1 cellular context compared by ENCODE assay signal in the genomic region with DNA sequence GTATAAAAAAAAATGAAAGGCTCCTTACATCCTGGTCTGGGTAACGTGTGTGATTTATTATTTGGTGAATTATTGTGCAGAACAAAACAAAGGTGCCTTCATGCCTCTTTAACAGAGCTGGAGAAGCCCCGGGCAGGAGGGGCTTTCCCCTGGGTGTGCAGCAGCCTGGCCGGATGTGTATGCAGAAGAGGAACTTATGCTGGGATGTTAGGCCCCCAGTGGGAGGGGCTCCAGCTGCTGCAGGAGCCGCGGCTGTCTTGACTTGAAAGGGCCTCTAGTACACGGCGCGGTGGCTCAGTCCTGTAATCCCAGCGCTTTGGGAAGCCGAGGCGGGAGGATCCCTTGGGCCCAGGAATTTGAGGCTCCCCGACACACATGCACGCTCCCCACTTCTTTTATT.
TF ChIP-seq lines count a peak whose summit lies in the region.

No MANE protein-coding gene starts in this region.

TF ChIP-seq in SK-N-SH treated with all-trans-retinoic acid at 6 μM for 48 hours, 23 proteins besides CTCF, POLR2A, EP300 and RAD21 (continued from another document):
- TF ChIP-seq, protein P1, sequence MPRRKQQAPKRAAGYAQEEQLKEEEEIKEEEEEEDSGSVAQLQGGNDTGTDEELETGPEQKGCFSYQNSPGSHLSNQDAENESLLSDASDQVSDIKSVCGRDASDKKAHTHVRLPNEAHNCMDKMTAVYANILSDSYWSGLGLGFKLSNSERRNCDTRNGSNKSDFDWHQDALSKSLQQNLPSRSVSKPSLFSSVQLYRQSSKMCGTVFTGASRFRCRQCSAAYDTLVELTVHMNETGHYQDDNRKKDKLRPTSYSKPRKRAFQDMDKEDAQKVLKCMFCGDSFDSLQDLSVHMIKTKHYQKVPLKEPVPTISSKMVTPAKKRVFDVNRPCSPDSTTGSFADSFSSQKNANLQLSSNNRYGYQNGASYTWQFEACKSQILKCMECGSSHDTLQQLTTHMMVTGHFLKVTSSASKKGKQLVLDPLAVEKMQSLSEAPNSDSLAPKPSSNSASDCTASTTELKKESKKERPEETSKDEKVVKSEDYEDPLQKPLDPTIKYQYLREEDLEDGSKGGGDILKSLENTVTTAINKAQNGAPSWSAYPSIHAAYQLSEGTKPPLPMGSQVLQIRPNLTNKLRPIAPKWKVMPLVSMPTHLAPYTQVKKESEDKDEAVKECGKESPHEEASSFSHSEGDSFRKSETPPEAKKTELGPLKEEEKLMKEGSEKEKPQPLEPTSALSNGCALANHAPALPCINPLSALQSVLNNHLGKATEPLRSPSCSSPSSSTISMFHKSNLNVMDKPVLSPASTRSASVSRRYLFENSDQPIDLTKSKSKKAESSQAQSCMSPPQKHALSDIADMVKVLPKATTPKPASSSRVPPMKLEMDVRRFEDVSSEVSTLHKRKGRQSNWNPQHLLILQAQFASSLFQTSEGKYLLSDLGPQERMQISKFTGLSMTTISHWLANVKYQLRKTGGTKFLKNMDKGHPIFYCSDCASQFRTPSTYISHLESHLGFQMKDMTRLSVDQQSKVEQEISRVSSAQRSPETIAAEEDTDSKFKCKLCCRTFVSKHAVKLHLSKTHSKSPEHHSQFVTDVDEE (CRISPR knock-in tag; IDR thresholded peaks at IDR 0.05): no peak
- TF ChIP-seq ZC3H10 (CRISPR knock-in tag; IDR thresholded peaks at IDR 0.05) (no peak), BACH2 (CRISPR knock-in tag; IDR thresholded peaks at IDR 0.05; ENCODE audit: borderline replicate concordance) (no peak), GLIS3 (CRISPR knock-in tag; IDR thresholded peaks at IDR 0.05) (no peak), SNAI2 (CRISPR knock-in tag; IDR thresholded peaks at IDR 0.05) (no peak)
- TF ChIP-seq, protein P2, sequence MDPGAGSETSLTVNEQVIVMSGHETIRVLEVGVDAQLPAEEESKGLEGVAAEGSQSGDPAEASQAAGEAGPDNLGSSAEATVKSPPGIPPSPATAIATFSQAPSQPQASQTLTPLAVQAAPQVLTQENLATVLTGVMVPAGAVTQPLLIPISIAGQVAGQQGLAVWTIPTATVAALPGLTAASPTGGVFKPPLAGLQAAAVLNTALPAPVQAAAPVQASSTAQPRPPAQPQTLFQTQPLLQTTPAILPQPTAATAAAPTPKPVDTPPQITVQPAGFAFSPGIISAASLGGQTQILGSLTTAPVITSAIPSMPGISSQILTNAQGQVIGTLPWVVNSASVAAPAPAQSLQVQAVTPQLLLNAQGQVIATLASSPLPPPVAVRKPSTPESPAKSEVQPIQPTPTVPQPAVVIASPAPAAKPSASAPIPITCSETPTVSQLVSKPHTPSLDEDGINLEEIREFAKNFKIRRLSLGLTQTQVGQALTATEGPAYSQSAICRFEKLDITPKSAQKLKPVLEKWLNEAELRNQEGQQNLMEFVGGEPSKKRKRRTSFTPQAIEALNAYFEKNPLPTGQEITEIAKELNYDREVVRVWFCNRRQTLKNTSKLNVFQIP (CRISPR knock-in tag; IDR thresholded peaks at IDR 0.05; ENCODE audit: borderline replicate concordance, low read depth): no peak
